ENCODE assay signal across 8 cellular contexts in the genomic region with DNA sequence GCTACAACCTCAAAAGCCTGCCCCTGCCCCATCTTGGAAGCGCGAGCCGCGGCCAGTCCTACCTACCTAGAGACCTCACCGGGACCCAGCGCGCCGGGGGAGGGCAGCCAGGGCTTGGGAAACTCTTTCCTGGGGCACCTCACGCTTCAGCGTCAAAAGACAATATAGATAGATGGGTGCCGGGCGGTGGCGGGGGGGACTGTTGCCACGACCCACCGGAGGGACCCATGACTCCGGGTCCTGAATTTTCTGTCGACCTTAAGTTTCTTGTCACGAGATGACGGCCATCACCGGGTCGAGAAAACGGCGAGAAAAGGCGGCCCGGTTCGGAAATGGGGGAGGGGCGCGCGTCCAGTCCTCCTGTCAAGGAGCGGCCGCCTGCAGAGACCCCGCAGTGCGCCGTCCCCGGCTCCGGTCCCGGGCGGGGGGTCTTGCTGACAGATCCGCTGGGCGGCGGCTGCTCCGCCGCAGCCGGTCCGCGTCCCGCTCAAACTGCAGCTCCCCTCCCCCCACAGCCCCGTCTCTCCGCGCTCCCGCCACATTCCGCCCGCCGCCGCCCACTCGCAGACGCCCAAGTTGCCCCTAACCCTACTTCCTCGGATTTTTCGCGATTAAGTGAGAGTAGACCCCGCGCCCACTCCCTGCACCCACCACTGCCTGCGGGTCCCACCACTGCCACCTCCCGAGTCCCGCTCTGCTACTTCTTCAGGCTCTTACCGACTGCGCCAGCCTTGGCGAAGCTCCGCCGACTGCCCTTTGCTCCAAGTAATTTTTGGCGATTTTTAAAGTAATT.
DNase-seq lines count a peak whose midpoint lies in the region; ATAC-seq, FAIRE-seq and TF ChIP-seq lines count a peak whose summit lies in the region.

No MANE protein-coding gene starts in this region.

- peaks cover 88% of the 10 kb centered on the region for H3K79me2 ChIP-seq in HepG2 (ENCODE audit: insufficient read depth, low read length)

- H3K36me3 Mint-ChIP-seq in WTC11 = no peaks in the 10 kb centered on the region

- TF ChIP-seq CTCF in BJ (IDR thresholded peaks at IDR 0.05; ENCODE audit: insufficient read depth, low read depth, low read length) (no peak), WTC11 (IDR thresholded peaks at IDR 0.05) (no peak), HepG2 (CRISPR knock-in tag; IDR thresholded peaks at IDR 0.05) (0 out of 2 replicates have a peak, but pooled peaks have one; percentile 19)

- intact Hi-C loops in HepG2 (cut with micrococcal nuclease; ENCODE audit: unreplicated experiment) = loop anchor here (5.0 to 10.0 kb wide), 4 partner anchors 104 to 986 kb away; no protein-coding TSS in a partner anchor

- H2AFZ ChIP-seq in HepG2 (ENCODE audit: low read length) = no peak overlapping the region

- in situ Hi-C loops in HepG2 (cut with HindIII; ENCODE audit: extremely low pct_ligation_motif_present, low pct_unique_long_range_greater_than_20kb) = loop anchor here (10.0 kb wide), 1 partner anchor 723 kb away; no protein-coding TSS in a partner anchor

- H3K4me1 ChIP-seq in HUES64 (ENCODE audit: insufficient read depth, low read length) = peaks cover 29% of the 10 kb centered on the region
- H3K4me1 ChIP-seq in HepG2 (ENCODE audit: insufficient read depth, low read length) = peaks cover 50% of the 10 kb centered on the region

- CTCF ChIA-PET in BJ (lab: Yijun Ruan, JAX) (interaction anchor here (0.5 to 4.7 kb wide), 11 partner anchors 9 to 831 kb away, joined by 3 to 29 read pairs (median 3); partner anchors contain the start of genes SPRYD7 and TRIM13), WTC11 (lab: Charles Lee) (interaction anchor here (0.6 to 4.5 kb wide), 12 partner anchors 10 to 831 kb away, joined by 3 to 41 read pairs (median 4); partner anchors contain the start of genes SPRYD7 and TRIM13), HepG2 (lab: Yijun Ruan, JAX; ENCODE audit: low intra/inter-chr PET ratio, low total read pairs) (no interaction called here)

- POLR2A ChIA-PET in BJ (lab: Charles Lee) (interaction anchor here (0.7 to 1.1 kb wide), 3 partner anchors 12 to 455 kb away, joined by 3 to 5 read pairs (median 4); no protein-coding TSS in a partner anchor), WTC11 (lab: Charles Lee) (interaction anchor here (1.0 to 4.9 kb wide), 4 partner anchors 43 to 105 kb away, joined by 3 to 52 read pairs (median 11); partner anchors contain the start of gene TRIM13), HepG2 (lab: Yijun Ruan, JAX) (interaction anchor here (1.0 to 5.2 kb wide), 5 partner anchors 9 to 84 kb away, joined by 3 to 74 read pairs (median 5); partner anchors contain the start of gene TRIM13)

- FAIRE-seq in HepG2 (lab: Jason Lieb, UNC) = no peak

- peaks cover 43% of the 10 kb centered on the region for H3K4me1 Mint-ChIP-seq in WTC11

- DNase-seq in BJ (ENCODE audit: low read depth) (no peak), WTC11 (ENCODE audit: low spot score) (peak; percentile 66), cerebellum (ENCODE audit: low spot score) (peak; percentile 10), HepG2 (ENCODE audit: low spot score) (no peak)
- peak; percentile 46 to 56 for DNase-seq in stimulated activated CD4-positive, alpha-beta T cell treated with anti-CD3 and anti-CD28 coated beads, Interleukin-4, amount 100 ng/mL, for 48 hours (ENCODE audit: low read depth in 2 of 2)

- H3K27ac ChIP-seq in HUES64 (ENCODE audit: low read depth, low read length) (peak overlapping the region; percentile 93), HepG2 (ENCODE audit: extremely low read length, insufficient read depth, low read length) (peak overlapping the region; percentile 96)

- no TSS peak for BruUV-seq in HepG2 (replicated peaks; lab: Mats Ljungman, UMichigan)

- H3K9ac ChIP-seq in HUES64 (ENCODE audit: low read depth, low read length) (peak overlapping the region; percentile 90), HepG2 (ENCODE audit: insufficient read depth, low read depth, low read length) (peak overlapping the region; percentile 92)

- H3K27me3 ChIP-seq in BJ (ENCODE audit: control insufficient read depth, insufficient read depth, low read length) = no peaks in the 10 kb centered on the region
- H3K27me3 ChIP-seq in HUES64 (ENCODE audit: insufficient read depth, low read length) = peaks cover 18% of the 10 kb centered on the region
- H3K27me3 ChIP-seq in HepG2 (ENCODE audit: control insufficient read depth in 1 of 2, insufficient read depth in 2 of 2, low read length in 2 of 2) = no peaks in the 10 kb centered on the region; a peak in 1 of 5 replicates

- no peak for TF ChIP-seq EP300 in HepG2 (IDR thresholded peaks at IDR 0.05; ENCODE audit: low read depth in 2 of 2, low read length in 2 of 2)
- no peak for TF ChIP-seq EP300 in HepG2 (CRISPR knock-in tag; IDR thresholded peaks at IDR 0.05; ENCODE audit: borderline replicate concordance)

- H3K27me3 Mint-ChIP-seq in WTC11 (ENCODE audit: low read depth) = peaks cover 9% of the 10 kb centered on the region; the same call in 1 of the 2 replicates

- H3K9me3 Mint-ChIP-seq in WTC11 = no peaks in the 10 kb centered on the region

- H3K4me3 ChIP-seq in BJ (ENCODE audit: low read depth, low read length) (peak overlapping the region; percentile 95), HUES64 (ENCODE audit: low read length) (peak overlapping the region; percentile 79), HepG2 (replicated peaks in 1 of 3; ENCODE audit: insufficient read depth in 1 of 3, low read depth in 2 of 3, low read length in 3 of 3) (peak overlapping the region; percentile 78 to 93 (median 91))

- 0 out of 2 replicates have a peak, but pooled peaks have one; percentile 5 for TF ChIP-seq RAD21 in HepG2 (CRISPR knock-in tag; IDR thresholded peaks at IDR 0.05)

- ATAC-seq in GM19452 (IDR thresholded peaks at IDR 0.05; ENCODE audit: unreplicated experiment) (peak; percentile 14), WTC11 (peak; percentile 21), HepG2 (peak; percentile 43), GM18873 (IDR thresholded peaks at IDR 0.05; ENCODE audit: low FRiP score, unreplicated experiment) (no peak)

- no peaks in the 10 kb centered on the region for H3K9me3 ChIP-seq in HUES64 (ENCODE audit: insufficient read depth, low read depth, low read length)
- no peaks in the 10 kb centered on the region for H3K9me3 ChIP-seq in HepG2 (ENCODE audit: low read length)

- H4K20me1 ChIP-seq in HepG2 (ENCODE audit: insufficient read depth, low read length) = no peaks in the 10 kb centered on the region; the same call in 1 of the 2 replicates

- peak overlapping the region; percentile 99 for H3K27ac Mint-ChIP-seq in WTC11

- H3K4me2 ChIP-seq in HepG2 (ENCODE audit: low read depth, low read length) = peak overlapping the region; percentile 76

- no peak; a peak in 2 of 4 replicates for TF ChIP-seq POLR2A in HepG2 (IDR thresholded peaks at IDR 0.05; ENCODE audit: insufficient read depth in 1 of 2, low read depth in 2 of 2, low read length in 2 of 2)

- WGBS in HUES64 = under 1% methylated on average over 71 of the region's 71 CpGs
- WGBS in HepG2 (ENCODE audit: low lambda C conversion rate) = under 1% methylated on average over 43 of the region's 71 CpGs

- H3K4me3 Mint-ChIP-seq in WTC11 = peak overlapping the region; percentile 98

- no peaks in the 10 kb centered on the region for H3K36me3 ChIP-seq in BJ (ENCODE audit: control insufficient read depth, insufficient read depth, low read length)
- H3K36me3 ChIP-seq in HUES64 (ENCODE audit: insufficient read depth, low read length) = no peaks in the 10 kb centered on the region
- H3K36me3 ChIP-seq in HepG2 (replicated peaks in 1 of 2; ENCODE audit: control insufficient read depth in 1 of 2, insufficient read depth in 2 of 2, low read length in 2 of 2) = no peaks in the 10 kb centered on the region

TF ChIP-seq in HepG2, 621 proteins besides CTCF, POLR2A, EP300 and RAD21 (continues in another document):
- TF ChIP-seq SPEN (CRISPR knock-in tag; IDR thresholded peaks at IDR 0.05; ENCODE audit: low read depth) (no peak), ZNF709 (CRISPR knock-in tag; IDR thresholded peaks at IDR 0.05) (0 out of 2 replicates have a peak, but pooled peaks have one; percentile 20), EZH2 (conservative IDR thresholded peaks at IDR 0.05; ENCODE audit: low read depth, low read length) (no peak), SUZ12 (IDR thresholded peaks at IDR 0.05; ENCODE audit: low read depth, low read length) (no peak), ZNF205 (CRISPR knock-in tag; IDR thresholded peaks at IDR 0.05) (no peak), RCOR2 (CRISPR knock-in tag; IDR thresholded peaks at IDR 0.05) (no peak), ZNF691 (CRISPR knock-in tag; IDR thresholded peaks at IDR 0.05; ENCODE audit: borderline replicate concordance, low read depth) (peak; percentile 73; the same call in 1 of the 2 replicates), MXI1 (IDR thresholded peaks at IDR 0.05; ENCODE audit: borderline replicate concordance, low read depth, low read length) (no peak), ZNF260 (CRISPR knock-in tag; IDR thresholded peaks at IDR 0.05; ENCODE audit: borderline replicate concordance, low read depth) (no peak), MEIS1 (CRISPR knock-in tag; IDR thresholded peaks at IDR 0.05; ENCODE audit: borderline replicate concordance) (no peak), PHF8 (CRISPR knock-in tag; IDR thresholded peaks at IDR 0.05) (peak; percentile 12; the same call in 1 of the 2 replicates), ZNF713 (CRISPR knock-in tag; IDR thresholded peaks at IDR 0.05) (no peak), ZNF501 (CRISPR knock-in tag; IDR thresholded peaks at IDR 0.05) (peak; percentile 46; the same call in 1 of the 2 replicates), WIZ (CRISPR knock-in tag; IDR thresholded peaks at IDR 0.05) (0 out of 2 replicates have a peak, but pooled peaks have one; percentile 28), ZNF30 (CRISPR knock-in tag; IDR thresholded peaks at IDR 0.05) (no peak), NBN (conservative IDR thresholded peaks at IDR 0.05) (no peak), AGO1 (IDR thresholded peaks at IDR 0.05; ENCODE audit: low read depth, low read length, poor library complexity, severe bottlenecking) (no peak), SRY (CRISPR knock-in tag; IDR thresholded peaks at IDR 0.05) (0 out of 2 replicates have a peak, but pooled peaks have one; percentile 6), AGO2 (optimal IDR thresholded peaks at IDR 0.05; ENCODE audit: low read depth, low read length) (peak; percentile 60), ZNF614 (CRISPR knock-in tag; IDR thresholded peaks at IDR 0.05; ENCODE audit: borderline replicate concordance) (no peak), NFKB2 (CRISPR knock-in tag; IDR thresholded peaks at IDR 0.05; ENCODE audit: borderline replicate concordance) (no peak), KMT2A (CRISPR knock-in tag; IDR thresholded peaks at IDR 0.05) (peak; percentile 76)

Comparison
In these comparisons a context has a peak if more than half of its experiments do, and no peak if none do; other contexts are left out.
1. DNase-seq: peak in WTC11 (single experiment), cerebellum (single experiment) and stimulated activated CD4-positive, alpha-beta T cell treated with anti-CD3 and anti-CD28 coated beads, Interleukin-4, amount 100 ng/mL, for 48 hours (2 of 2); none in BJ (single experiment) and HepG2 (single experiment).
2. Peak in every context shown above with its lines, with median percentiles within 50 percentile points of each other: H3K4me3 ChIP-seq.